ENCODE assay signal across 22 cellular contexts in the genomic region with DNA sequence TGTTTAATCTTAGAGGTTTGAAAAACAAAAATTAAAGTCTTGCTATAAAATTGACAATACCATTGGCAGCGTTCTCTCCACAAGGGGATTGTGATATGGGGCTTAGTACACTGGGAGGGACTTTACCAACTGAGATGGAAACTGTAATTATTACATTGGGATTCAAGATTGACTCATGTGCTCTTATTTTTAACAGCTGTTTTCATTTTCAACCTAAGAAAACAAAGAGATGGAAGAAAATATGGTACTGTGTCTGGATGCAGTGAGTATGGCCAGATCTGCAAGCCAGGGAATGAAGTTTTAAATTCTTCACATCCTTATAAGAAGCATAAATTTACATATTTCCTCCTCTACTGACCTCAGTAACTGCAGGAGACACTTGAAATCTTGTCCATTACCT.
A peak's percentile ranks its signal among the peaks of the same experiment; 100 is the strongest.
DNase-seq lines count a peak whose midpoint lies in the region; ATAC-seq and TF ChIP-seq lines count a peak whose summit lies in the region.
"Had no signal": no experiment of that assay in that cellular context is flagged by ENCODE, and none has a peak within 500 bp of the region (broad histone marks: within the 10 kb centered on the region; RNA-seq: fewer than 3 reads in every experiment).

No MANE protein-coding gene starts in this region.

- DNase-seq in Karpas-422: no peak
- peak; percentile 48 for DNase-seq in adipocyte (ENCODE audit: low read depth)
- peak; percentile 20 for DNase-seq in fibroblast of the conjunctiva (ENCODE audit: low read depth)
- peak; percentile 56 for DNase-seq in stromal cell of bone marrow (ENCODE audit: low read depth)
- DNase-seq in lower lobe of right lung: no peak
- no peak for DNase-seq in HT-29 (ENCODE audit: low spot score)
- DNase-seq: activated CD4-positive, alpha-beta T cell treated with anti-CD3 and anti-CD28 coated beads for 36 hours; COR-L47; DND-41; head of caudate nucleus; NCI-H1092; NCI-H2029; NCI-H226; NCI-H82; OCI-M1; SIG-M5; stimulated activated naive B cell treated with anti-CD40 and anti-IgM and Interleukin-4, amounts not matched to agents 10 μg/mL and 1 μg/mL and 100 μg/mL, for 72 hours; T-helper 1 cell; thyroid gland had no signal

- H3K4me3 ChIP-seq in Karpas-422 (ENCODE audit: low read length) (no peak overlapping the region), adipocyte (ENCODE audit: low read length) (no peak overlapping the region), lower lobe of right lung (no peak overlapping the region)
- H3K4me3 ChIP-seq: thyroid gland had no signal

- H3K9me3 ChIP-seq in Karpas-422 (ENCODE audit: low read length) (no peaks in the 10 kb centered on the region), adipocyte (ENCODE audit: control insufficient read depth, low read length) (no peaks in the 10 kb centered on the region), lower lobe of right lung (no peaks in the 10 kb centered on the region)
- H3K9me3 ChIP-seq: thyroid gland had no signal

- H3K4me1 ChIP-seq in Karpas-422 (ENCODE audit: low read length) (peaks cover 40% of the 10 kb centered on the region), adipocyte (ENCODE audit: control insufficient read depth, insufficient read depth, low read length) (peaks cover 34% of the 10 kb centered on the region), lower lobe of right lung (peaks cover 20% of the 10 kb centered on the region)

- H3K9ac ChIP-seq in Karpas-422 (ENCODE audit: low read length) (no peak overlapping the region), adipocyte (ENCODE audit: low read length) (no peak overlapping the region)
- H3K9ac ChIP-seq: parathyroid adenoma had no signal

- no peak overlapping the region for H2AFZ ChIP-seq in Karpas-422 (ENCODE audit: low read length)
- H2AFZ ChIP-seq: parathyroid adenoma had no signal

- H3K36me3 ChIP-seq in Karpas-422 (ENCODE audit: insufficient read depth, low read length) (no peaks in the 10 kb centered on the region; the same call in 1 of the 2 replicates), adipocyte (ENCODE audit: control insufficient read depth, insufficient read depth, low read length, severe bottlenecking) (peaks cover 4% of the 10 kb centered on the region), lower lobe of right lung (no peaks in the 10 kb centered on the region)
- H3K36me3 ChIP-seq: thyroid gland had no signal

- no peaks in the 10 kb centered on the region for H3K79me2 ChIP-seq in Karpas-422 (ENCODE audit: low read length)
- H3K79me2 ChIP-seq: parathyroid adenoma had no signal

- H3K9me2 ChIP-seq in Karpas-422 (replicated peaks; ENCODE audit: insufficient read depth, low read length): no peaks in the 10 kb centered on the region

- H3K4me2 ChIP-seq in Karpas-422 (ENCODE audit: low read depth, low read length, poor library complexity, severe bottlenecking): peak overlapping the region; percentile 47

- H3K27me3 ChIP-seq in Karpas-422 (ENCODE audit: low read length) (no peaks in the 10 kb centered on the region), adipocyte (replicated peaks; ENCODE audit: control insufficient read depth, insufficient read depth, low read length) (no peaks in the 10 kb centered on the region), lower lobe of right lung (ENCODE audit: low read depth) (no peaks in the 10 kb centered on the region)
- H3K27me3 ChIP-seq: thyroid gland had no signal

- H3K27ac ChIP-seq in Karpas-422 (ENCODE audit: low read length): peak overlapping the region; percentile 84
- no peak overlapping the region for H3K27ac ChIP-seq in lower lobe of right lung
- H3K27ac ChIP-seq: parathyroid adenoma, thyroid gland had no signal

- ATAC-seq in lower lobe of right lung (no peak), GM21528 (IDR thresholded peaks at IDR 0.05; ENCODE audit: low FRiP score, unreplicated experiment) (no peak)
- ATAC-seq: activated CD4-positive, alpha-beta T cell treated with anti-CD3 and anti-CD28 coated beads for 36 hours; natural killer cell treated with Interleukin-12 subunit alpha and Interleukin-12 subunit beta and Interleukin-15 and Interleukin-18, amount 100 ng/mL, for 72 hours; stimulated activated naive B cell treated with anti-CD40 and anti-IgM and Interleukin-4, amounts not matched to agents 10 μg/mL and 1 μg/mL and 100 μg/mL, for 72 hours had no signal

- TF ChIP-seq CTCF in lower lobe of right lung (IDR thresholded peaks at IDR 0.05): no peak

- intact Hi-C loops in lower lobe of right lung (cut with DNase I): no loop called here

- no peaks in the 10 kb centered on the region for H4K20me1 ChIP-seq in Karpas-422 (ENCODE audit: insufficient read depth, low read depth, low read length)

Comparison
In these comparisons a context has a peak if more than half of its experiments do, and no peak if none do; other contexts are left out.
1. DNase-seq: peak in adipocyte (single experiment), fibroblast of the conjunctiva (single experiment) and stromal cell of bone marrow (single experiment); none in Karpas-422 (single experiment), lower lobe of right lung (single experiment) and HT-29 (single experiment).